In the genomic region with DNA sequence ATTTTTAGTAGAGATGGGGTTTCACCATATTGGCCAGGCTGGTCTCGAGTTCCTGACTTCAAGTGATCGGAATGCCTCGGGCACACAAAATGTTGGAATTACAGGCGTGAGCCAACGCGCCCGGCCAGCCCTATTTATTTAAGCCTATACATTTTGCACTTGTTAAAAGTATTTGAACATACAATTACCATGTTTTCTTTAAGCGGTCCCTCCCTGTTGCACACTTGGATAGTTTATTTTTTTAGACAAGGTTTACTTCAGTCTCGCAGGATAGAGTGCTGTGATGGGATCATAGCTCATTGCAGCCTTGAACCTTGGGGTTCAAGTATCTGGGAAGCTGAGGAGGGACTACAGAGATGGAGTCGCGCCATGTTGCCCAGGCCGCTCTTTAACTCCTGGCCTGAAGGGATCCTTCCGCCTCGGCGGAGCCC, we compare ENCODE assay signal across 8 cellular contexts.
A peak's percentile ranks its signal among the peaks of the same experiment; 100 is the strongest.
DNase-seq lines count a peak whose midpoint lies in the region; ATAC-seq lines count a peak whose summit lies in the region.

No MANE protein-coding gene starts in this region.

- DNase-seq in T-helper 1 cell: no peak
- DNase-seq in substantia nigra (lab: John Stamatoyannopoulos, UW): no peak
- no peak for DNase-seq in stimulated activated CD4-positive, alpha-beta T cell treated with anti-CD3 and anti-CD28 coated beads, Interleukin-4, amount 100 ng/mL, for 4 hours

- no peaks in the 10 kb centered on the region for H3K27me3 Mint-ChIP-seq in T-helper 1 cell treated with Interleukin-12 subunit alpha and Interleukin-12 subunit beta and Interleukin-4 antibody, amounts not matched to agents 30 μg/mL and 1 μg/mL, for 36 hours (ENCODE audit: low read depth)
- H3K27me3 Mint-ChIP-seq in activated naive CD8-positive, alpha-beta T cell: no peaks in the 10 kb centered on the region

- peaks cover 10% of the 10 kb centered on the region for H3K4me1 Mint-ChIP-seq in T-helper 1 cell treated with Interleukin-12 subunit alpha and Interleukin-12 subunit beta and Interleukin-4 antibody, amounts not matched to agents 30 μg/mL and 1 μg/mL, for 36 hours (ENCODE audit: low read depth)
- peaks cover 7% of the 10 kb centered on the region for H3K4me1 Mint-ChIP-seq in activated naive CD8-positive, alpha-beta T cell (ENCODE audit: low read depth)

- H3K27me3 ChIP-seq in layer of hippocampus (ENCODE audit: control insufficient read depth, insufficient read depth, low read length): no peaks in the 10 kb centered on the region

- no peak for ATAC-seq in GM18909 (IDR thresholded peaks at IDR 0.05; ENCODE audit: poor library complexity, unreplicated experiment)
- ATAC-seq in HG03280 (IDR thresholded peaks at IDR 0.05; ENCODE audit: unreplicated experiment): no peak

- H3K27ac Mint-ChIP-seq in T-helper 1 cell treated with Interleukin-12 subunit alpha and Interleukin-12 subunit beta and Interleukin-4 antibody, amounts not matched to agents 30 μg/mL and 1 μg/mL, for 36 hours: peak overlapping the region; percentile 88
- peak overlapping the region; percentile 78 for H3K27ac Mint-ChIP-seq in activated naive CD8-positive, alpha-beta T cell

- no peaks in the 10 kb centered on the region for H3K36me3 Mint-ChIP-seq in T-helper 1 cell treated with Interleukin-12 subunit alpha and Interleukin-12 subunit beta and Interleukin-4 antibody, amounts not matched to agents 30 μg/mL and 1 μg/mL, for 36 hours (ENCODE audit: low read depth)
- no peaks in the 10 kb centered on the region for H3K36me3 Mint-ChIP-seq in activated naive CD8-positive, alpha-beta T cell

- H3K27ac ChIP-seq in layer of hippocampus (ENCODE audit: low read depth, low read length): peak overlapping the region; percentile 96
- peak overlapping the region; percentile 86 for H3K27ac ChIP-seq in substantia nigra (ENCODE audit: low read depth, low read length, poor library complexity, severe bottlenecking)

- no peaks in the 10 kb centered on the region for H3K9me3 Mint-ChIP-seq in T-helper 1 cell treated with Interleukin-12 subunit alpha and Interleukin-12 subunit beta and Interleukin-4 antibody, amounts not matched to agents 30 μg/mL and 1 μg/mL, for 36 hours
- H3K9me3 Mint-ChIP-seq in activated naive CD8-positive, alpha-beta T cell (ENCODE audit: low read depth): no peaks in the 10 kb centered on the region

- H3K4me3 Mint-ChIP-seq in T-helper 1 cell treated with Interleukin-12 subunit alpha and Interleukin-12 subunit beta and Interleukin-4 antibody, amounts not matched to agents 30 μg/mL and 1 μg/mL, for 36 hours: peak overlapping the region; percentile 84
- peak overlapping the region; percentile 88 for H3K4me3 Mint-ChIP-seq in activated naive CD8-positive, alpha-beta T cell
